ENCODE assay signal across 22 cellular contexts in the genomic region with DNA sequence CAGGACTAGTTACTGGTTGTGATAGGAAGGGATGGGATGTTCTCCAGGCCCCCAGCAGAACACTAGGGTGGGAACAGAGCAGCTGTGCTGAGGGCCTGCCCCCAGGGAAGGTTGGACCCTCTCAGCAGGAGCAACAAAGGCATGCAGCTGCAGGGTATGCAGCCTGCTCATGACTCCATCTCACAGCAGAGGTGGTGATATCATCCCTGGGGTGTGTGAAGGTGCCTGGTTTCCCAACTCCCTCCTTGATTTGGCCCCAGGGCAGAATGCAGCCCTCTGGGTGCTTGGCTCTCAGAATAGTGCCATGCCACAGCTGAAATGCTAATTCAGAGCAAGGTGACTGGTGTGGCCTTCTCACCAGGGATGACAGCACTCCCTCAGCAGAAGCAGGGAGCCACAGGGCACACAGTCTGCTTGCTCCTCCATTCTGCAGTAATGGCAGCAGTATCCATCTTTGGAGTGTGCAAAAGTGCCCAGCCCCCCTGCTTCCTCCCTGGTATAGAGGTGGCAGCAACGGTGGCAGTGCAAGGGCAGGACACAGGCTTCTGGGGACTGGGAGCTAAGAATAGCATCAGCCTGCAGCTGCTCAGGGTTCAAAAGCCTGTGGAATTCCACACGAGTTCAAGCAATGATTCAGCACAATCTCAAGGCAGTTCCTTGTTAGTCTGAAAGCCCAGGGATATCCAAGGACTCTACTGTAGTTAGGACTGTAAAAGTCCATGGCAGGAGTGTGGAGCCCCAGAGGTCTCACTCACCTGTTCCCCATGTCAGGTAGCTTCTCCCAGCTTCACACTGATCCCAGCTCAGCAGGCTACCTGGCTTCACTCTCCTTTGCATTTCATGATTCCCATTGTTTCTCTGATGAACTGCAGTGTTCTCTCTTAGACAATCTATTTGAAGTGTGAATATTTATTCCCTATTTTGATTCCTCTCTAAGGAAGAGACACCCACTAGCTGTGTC.
DNase-seq lines count a peak whose midpoint lies in the region; ATAC-seq and TF ChIP-seq lines count a peak whose summit lies in the region.
"Had no signal": no experiment of that assay in that cellular context is flagged by ENCODE, and none has a peak within 500 bp of the region (broad histone marks: within the 10 kb centered on the region; RNA-seq: fewer than 3 reads in every experiment).

No MANE protein-coding gene starts in this region.

- H4K91ac ChIP-seq in H9 (ENCODE audit: insufficient read length, low read depth, low read length) (no peak overlapping the region), neuronal stem cell (ENCODE audit: low read depth, low read length, poor library complexity) (no peak overlapping the region)

- no peaks in the 10 kb centered on the region for H3K36me3 ChIP-seq in RWPE2 (ENCODE audit: low read depth)
- no peaks in the 10 kb centered on the region for H3K36me3 ChIP-seq in neuronal stem cell (replicated peaks in 1 of 2; ENCODE audit: control insufficient read depth in 2 of 2, insufficient read depth in 2 of 2, low read length in 2 of 2)
- H3K36me3 ChIP-seq: ascending aorta, transverse colon had no signal

- H3K9me3 ChIP-seq in H9 (ENCODE audit: control insufficient read depth, low read depth, low read length) (no peaks in the 10 kb centered on the region), RWPE2 (ENCODE audit: severe bottlenecking) (no peaks in the 10 kb centered on the region), neuronal stem cell (replicated peaks in 1 of 2; ENCODE audit: control insufficient read depth in 2 of 2, insufficient read depth in 1 of 2, low read depth in 1 of 2, low read length in 2 of 2) (peaks cover 0 to 2% of the 10 kb centered on the region in 2 donors)
- H3K9me3 ChIP-seq: transverse colon had no signal

- H2AK5ac ChIP-seq in H9 (ENCODE audit: insufficient read length, low read length), result no peak overlapping the region
- no peak overlapping the region for H2AK5ac ChIP-seq in neuronal stem cell (ENCODE audit: low read depth, low read length)

- H3K27me3 Mint-ChIP-seq in H9 (ENCODE audit: low read depth), result no peaks in the 10 kb centered on the region; the same call in 1 of the 2 replicates
- H3K27me3 Mint-ChIP-seq: activated naive CD8-positive, alpha-beta T cell treated with anti-CD3 and anti-CD28 coated beads for 36 hours had no signal

- WGBS in H9 (ENCODE audit: extremely low coverage, insufficient read length, low lambda C conversion rate), result no CpG with 5 or more reads among the region's 2 CpGs
- no CpG with 5 or more reads among the region's 2 CpGs for WGBS in neuronal stem cell (ENCODE audit: extremely low coverage in 2 of 2, insufficient read length in 2 of 2, insufficient replicate concordance in 1 of 2), 2 donors

- H4K8ac ChIP-seq in H9 (replicated peaks; ENCODE audit: insufficient read length, low read depth, low read length) (no peak overlapping the region), neuronal stem cell (ENCODE audit: low read depth, low read length) (no peak overlapping the region)

- H4K5ac ChIP-seq in H9 (ENCODE audit: insufficient read length, low read depth, low read length), result no peak overlapping the region

- H3K4me3 ChIP-seq in RWPE2 (ENCODE audit: severe bottlenecking) (no peak overlapping the region), fibroblast of pulmonary artery (replicated peaks; ENCODE audit: low read depth, low read length) (no peak overlapping the region), neuronal stem cell (ENCODE audit: low read length in 2 of 2) (no peak overlapping the region)
- H3K4me3 ChIP-seq: ascending aorta, hepatocyte, transverse colon had no signal

- H3K23ac ChIP-seq in H9 (ENCODE audit: insufficient read length, low read depth, low read length), result no peak overlapping the region
- H3K23ac ChIP-seq in neuronal stem cell (ENCODE audit: low read depth, low read length, poor library complexity), result peak overlapping the region; percentile 2

- H3K18ac ChIP-seq in H9 (ENCODE audit: insufficient read length, low read depth, low read length) (no peak overlapping the region), neuronal stem cell (ENCODE audit: low read length) (peak overlapping the region; percentile 57)

- H2AFZ ChIP-seq in H9 (ENCODE audit: low read length) (no peak overlapping the region), neuronal stem cell (ENCODE audit: low read length) (no peak overlapping the region)
- H2AFZ ChIP-seq: hepatocyte had no signal

- DNase-seq in H9, result peak; percentile 30
- no peak for DNase-seq in RWPE2 (ENCODE audit: low spot score)
- DNase-seq in fibroblast of pulmonary artery (ENCODE audit: low read depth), result peak; percentile 7
- DNase-seq in neuronal stem cell (ENCODE audit: low spot score), result no peak
- no peak for DNase-seq in ecto neural progenitor cell (ENCODE audit: low spot score)
- no peak for DNase-seq in stimulated activated CD4-positive, alpha-beta T cell treated with anti-CD3 and anti-CD28 coated beads, Interleukin-4, amount 100 ng/mL, for 4 hours
- DNase-seq in GM19240 (ENCODE audit: insufficient read length, low spot score), result no peak
- DNase-seq: activated CD4-positive, CD25-positive, alpha-beta regulatory T cell treated with anti-CD3 and anti-CD28 coated beads, Interleukin-2, amount 50 U/mL, for 72 hours; activated CD8-positive, alpha-beta T cell treated with anti-CD3 and anti-CD28 coated beads, Interleukin-2, amount 10 ng/mL, durations not matched to agents 7 days and 5 days; activated effector memory CD4-positive, alpha-beta T cell treated with Interleukin-2 at 50 U/mL for 16 hours; activated naive CD8-positive, alpha-beta T cell treated with anti-CD3 and anti-CD28 coated beads for 36 hours; activated T-cell treated with anti-CD3 and anti-CD28 coated beads for 4 hours; cerebellar nuclear complex; erythroblast; NCI-H1092; NCI-H1930; NCI-H226; OCI-M1; transverse colon had no signal

- H2BK5ac ChIP-seq in H9 (ENCODE audit: insufficient read length, low read length) (no peak overlapping the region), neuronal stem cell (ENCODE audit: low read length) (no peak overlapping the region)

- no peak overlapping the region for H3K4ac ChIP-seq in H9 (ENCODE audit: low read depth, low read length)
- no peak overlapping the region for H3K4ac ChIP-seq in neuronal stem cell (ENCODE audit: low read length)

- H3K27ac ChIP-seq in H9 (ENCODE audit: insufficient read length, low read depth, low read length) (no peak overlapping the region), RWPE2 (ENCODE audit: poor library complexity, severe bottlenecking) (no peak overlapping the region), neuronal stem cell (replicated peaks; ENCODE audit: low read length) (no peak overlapping the region)
- H3K27ac ChIP-seq: ascending aorta, hepatocyte, transverse colon had no signal

- H3K23me2 ChIP-seq in H9 (ENCODE audit: insufficient read length, low read depth, low read length, poor library complexity, severe bottlenecking), result no peaks in the 10 kb centered on the region

- TF ChIP-seq CTCF in H9 (conservative IDR thresholded peaks at IDR 0.05) (no peak), RWPE2 (IDR thresholded peaks at IDR 0.05; ENCODE audit: poor library complexity, severe bottlenecking) (no peak), fibroblast of pulmonary artery (IDR thresholded peaks at IDR 0.05; ENCODE audit: low read length, missing control alignments) (no peak)

- H3K27me3 ChIP-seq in H9 (ENCODE audit: insufficient read depth, low read length), result no peaks in the 10 kb centered on the region
- H3K27me3 ChIP-seq in RWPE2 (ENCODE audit: insufficient read depth, poor library complexity, severe bottlenecking), result no peaks in the 10 kb centered on the region
- H3K27me3 ChIP-seq in neuronal stem cell (ENCODE audit: control insufficient read depth in 3 of 3, insufficient read depth in 3 of 3, low read depth in 1 of 3, low read length in 3 of 3), result no peaks in the 10 kb centered on the region
- H3K27me3 ChIP-seq: ascending aorta, hepatocyte, transverse colon had no signal

- H3K56ac ChIP-seq in H9 (ENCODE audit: insufficient read length, low read depth, low read length), result no peak overlapping the region

- H2BK15ac ChIP-seq in H9 (ENCODE audit: low read depth, low read length), result no peak overlapping the region
- H2BK15ac ChIP-seq in neuronal stem cell (ENCODE audit: low read length), result no peak overlapping the region

- H2BK20ac ChIP-seq in H9 (ENCODE audit: low read depth, low read length, poor library complexity, severe bottlenecking), result no peak overlapping the region

- peak overlapping the region in 1 of 3 experiments; percentile 44; a peak in 2 of 7 replicates for H3K27ac Mint-ChIP-seq in H9
- H3K27ac Mint-ChIP-seq: activated CD8-positive, alpha-beta T cell treated with anti-CD3 and anti-CD28 coated beads, Interleukin-2, amount 10 ng/mL, durations not matched to agents 7 days and 5 days; activated naive CD8-positive, alpha-beta T cell treated with anti-CD3 and anti-CD28 coated beads for 36 hours had no signal

- H3K79me1 ChIP-seq in H9 (ENCODE audit: insufficient read depth, low read depth, low read length, poor library complexity, severe bottlenecking) (no peaks in the 10 kb centered on the region), neuronal stem cell (ENCODE audit: low read depth, low read length) (no peaks in the 10 kb centered on the region)

- H3K9me3 Mint-ChIP-seq in H9, result peaks cover 26 to 44% of the 10 kb centered on the region in 2 experiments

- H3K79me2 ChIP-seq in H9 (ENCODE audit: insufficient read depth, low read length), result no peaks in the 10 kb centered on the region
- H3K79me2 ChIP-seq: hepatocyte had no signal

- no peak overlapping the region for H2BK12ac ChIP-seq in H9 (ENCODE audit: insufficient read length, low read depth, low read length)
- no peak overlapping the region for H2BK12ac ChIP-seq in neuronal stem cell (ENCODE audit: low read length)

- H2BK120ac ChIP-seq in H9 (ENCODE audit: low read depth, low read length, poor library complexity, severe bottlenecking) (no peak overlapping the region), neuronal stem cell (ENCODE audit: low read depth, low read length) (no peak overlapping the region)

- H3K9ac ChIP-seq in H9 (ENCODE audit: extremely low read depth, insufficient read length, low read length) (no peak overlapping the region), neuronal stem cell (ENCODE audit: low read depth, low read length, poor library complexity) (no peak overlapping the region)

- peak; percentile 42 for ATAC-seq in RWPE2 (ENCODE audit: low read depth)
- ATAC-seq: activated CD8-positive, alpha-beta T cell treated with anti-CD3 and anti-CD28 coated beads, Interleukin-2, amount 10 ng/mL, durations not matched to agents 7 days and 5 days had no signal

- H3K4me3 Mint-ChIP-seq in H9, result no peak overlapping the region
- H3K4me3 Mint-ChIP-seq: activated CD8-positive, alpha-beta T cell treated with anti-CD3 and anti-CD28 coated beads, Interleukin-2, amount 10 ng/mL, durations not matched to agents 7 days and 5 days; activated naive CD8-positive, alpha-beta T cell treated with anti-CD3 and anti-CD28 coated beads for 36 hours; neural crest cell had no signal

- H3T11ph ChIP-seq in H9 (ENCODE audit: low read length), result no peak overlapping the region

- no peak overlapping the region; the same call in 1 of the 2 replicates for H3K14ac ChIP-seq in H9 (ENCODE audit: insufficient read depth, low read length)
- no peak overlapping the region for H3K14ac ChIP-seq in neuronal stem cell (ENCODE audit: low read length)

- no peaks in the 10 kb centered on the region for H3K4me1 ChIP-seq in H9 (ENCODE audit: insufficient read depth, low read length)
- no peaks in the 10 kb centered on the region for H3K4me1 ChIP-seq in RWPE2 (ENCODE audit: insufficient read depth, poor library complexity, severe bottlenecking)
- peaks cover 0 to 1% of the 10 kb centered on the region in 2 donors for H3K4me1 ChIP-seq in neuronal stem cell (ENCODE audit: control insufficient read depth in 2 of 2, insufficient read depth in 1 of 2, low read depth in 1 of 2, low read length in 2 of 2)
- H3K4me1 ChIP-seq: ascending aorta, transverse colon had no signal

- H3K4me2 ChIP-seq in H9 (ENCODE audit: insufficient read depth, insufficient read length, low read length) (no peak overlapping the region), neuronal stem cell (ENCODE audit: insufficient read depth, low read length, poor library complexity, severe bottlenecking) (no peak overlapping the region)
- H3K4me2 ChIP-seq: hepatocyte had no signal

- H4K20me1 ChIP-seq in H9 (ENCODE audit: control insufficient read depth, insufficient read depth, insufficient read length), result no peaks in the 10 kb centered on the region

- H3K36me3 Mint-ChIP-seq in H9 (ENCODE audit: insufficient read depth in 1 of 3, low read depth in 3 of 3), result peaks cover 4 to 20% (median 13%) of the 10 kb centered on the region in 3 experiments; a peak in 4 of 7 replicates
- H3K36me3 Mint-ChIP-seq: activated naive CD8-positive, alpha-beta T cell treated with anti-CD3 and anti-CD28 coated beads for 36 hours had no signal

- H3K4me1 Mint-ChIP-seq in H9, result peaks cover 5% of the 10 kb centered on the region in 2 experiments; a peak in 2 of 4 replicates
- H3K4me1 Mint-ChIP-seq: activated naive CD8-positive, alpha-beta T cell treated with anti-CD3 and anti-CD28 coated beads for 36 hours had no signal

Comparison
In these comparisons a context has a peak if more than half of its experiments do, and no peak if none do; other contexts are left out.
1. DNase-seq: peak in H9 (single experiment) and fibroblast of pulmonary artery (single experiment); none in RWPE2 (single experiment), neuronal stem cell (single experiment), ecto neural progenitor cell (single experiment), stimulated activated CD4-positive, alpha-beta T cell treated with anti-CD3 and anti-CD28 coated beads, Interleukin-4, amount 100 ng/mL, for 4 hours (0 of 2) and GM19240 (single experiment).